16 cellular contexts compared by ENCODE assay signal in genomic region chr17:67124469-67125148, GRCh38.
DNase-seq lines count a peak whose midpoint lies in the region; ATAC-seq and TF ChIP-seq lines count a peak whose summit lies in the region.
"Had no signal": no experiment of that assay in that cellular context is flagged by ENCODE, and none has a peak within 500 bp of the region (broad histone marks: within the 10 kb centered on the region; RNA-seq: fewer than 3 reads in every experiment).

No MANE protein-coding gene starts in this region.

- DNase-seq in activated T-cell treated with anti-CD3 and anti-CD28 coated beads, Interleukin-2, amount 50 U/mL, for 72 hours, result no peak
- no peak for DNase-seq in activated T-cell treated with anti-CD3 and anti-CD28 coated beads for 4 hours
- no peak for DNase-seq in T-helper 17 cell
- DNase-seq in dorsolateral prefrontal cortex, result no peak
- DNase-seq: DMS153, HCEC 1CT, KG1, NCI-H1436 treated with DMSO at 0.1 percent for 48 hours, NCI-H2081 treated with DMSO at 0.1 percent for 48 hours, NCI-H524 treated with DMSO at 0.1 percent for 48 hours, RPMI8226, SIG-M5 had no signal

- H3K9me3 ChIP-seq in T-helper 17 cell (ENCODE audit: control insufficient read depth, low read length, poor library complexity, severe bottlenecking) (no peaks in the 10 kb centered on the region), subcutaneous abdominal adipose tissue (ENCODE audit: control insufficient read depth in 5 of 5, low read length in 5 of 5) (no peaks in the 10 kb centered on the region)

- H3K9me3 Mint-ChIP-seq in activated T-cell treated with anti-CD3 and anti-CD28 coated beads, Interleukin-2, amount 50 U/mL, for 72 hours, result no peaks in the 10 kb centered on the region
- H3K9me3 Mint-ChIP-seq: CD14-positive monocyte had no signal

- no peaks in the 10 kb centered on the region for H3K27me3 Mint-ChIP-seq in activated T-cell treated with anti-CD3 and anti-CD28 coated beads, Interleukin-2, amount 50 U/mL, for 72 hours (ENCODE audit: low read depth)
- no peaks in the 10 kb centered on the region for H3K27me3 Mint-ChIP-seq in T-helper 17 cell

- no peaks in the 10 kb centered on the region for H3K27me3 ChIP-seq in subcutaneous abdominal adipose tissue (ENCODE audit: control insufficient read depth in 5 of 5, insufficient read depth in 4 of 5, low read length in 5 of 5)
- no peaks in the 10 kb centered on the region for H3K27me3 ChIP-seq in dorsolateral prefrontal cortex

- no peak for TF ChIP-seq EP300 in Ishikawa (IDR thresholded peaks at IDR 0.05; ENCODE audit: borderline replicate concordance)

- H3K36me3 ChIP-seq in subcutaneous abdominal adipose tissue (ENCODE audit: control insufficient read depth in 5 of 5, insufficient read depth in 5 of 5, low read length in 5 of 5), result peaks cover 13 to 26% (median 23%) of the 10 kb centered on the region in 5 donors

- no peak overlapping the region for H3K9ac ChIP-seq in subcutaneous abdominal adipose tissue (ENCODE audit: low read length in 5 of 5)

- intact Hi-C loops in dorsolateral prefrontal cortex (cut with DNase I), result no loop called here

- peak overlapping the region; percentile 35 for H3K27ac Mint-ChIP-seq in activated T-cell treated with anti-CD3 and anti-CD28 coated beads, Interleukin-2, amount 50 U/mL, for 72 hours
- H3K27ac Mint-ChIP-seq in T-helper 17 cell, result peak overlapping the region; percentile 24

- peaks cover 3 to 37% (median 12%) of the 10 kb centered on the region in 5 donors for H3K4me1 ChIP-seq in subcutaneous abdominal adipose tissue (ENCODE audit: control insufficient read depth in 5 of 5, insufficient read depth in 5 of 5, low read length in 5 of 5)

- no peak for TF ChIP-seq RAD21 in Ishikawa (IDR thresholded peaks at IDR 0.05; ENCODE audit: low read depth)

- H3K4me3 Mint-ChIP-seq in activated T-cell treated with anti-CD3 and anti-CD28 coated beads, Interleukin-2, amount 50 U/mL, for 72 hours, result no peak overlapping the region
- no peak overlapping the region for H3K4me3 Mint-ChIP-seq in T-helper 17 cell
- H3K4me3 Mint-ChIP-seq: CD14-positive monocyte had no signal

- H3K4me3 ChIP-seq in subcutaneous abdominal adipose tissue (ENCODE audit: low read depth in 1 of 5, low read length in 5 of 5), result no peak overlapping the region
- H3K4me3 ChIP-seq in dorsolateral prefrontal cortex, result no peak overlapping the region

- no peak for TF ChIP-seq CTCF in dorsolateral prefrontal cortex (IDR thresholded peaks at IDR 0.05 in 54 of 56, conservative IDR thresholded peaks at IDR 0.05 in 2 of 56; ENCODE audit: low read depth in 1 of 56, partially characterized antibody in 56 of 56)

- H3K27ac ChIP-seq in subcutaneous abdominal adipose tissue (ENCODE audit: low read depth, low read length), result peak overlapping the region; percentile 60
- no peak overlapping the region for H3K27ac ChIP-seq in dorsolateral prefrontal cortex

- peaks cover 5% of the 10 kb centered on the region for H3K4me1 Mint-ChIP-seq in activated T-cell treated with anti-CD3 and anti-CD28 coated beads, Interleukin-2, amount 50 U/mL, for 72 hours (ENCODE audit: low read depth)
- H3K4me1 Mint-ChIP-seq in T-helper 17 cell, result peaks cover 10% of the 10 kb centered on the region

- ATAC-seq in activated T-cell treated with anti-CD3 and anti-CD28 coated beads, Interleukin-2, amount 50 U/mL, for 72 hours (replicated peaks in 1 of 2), result no peak
- ATAC-seq in T-helper 17 cell, result no peak
- no peak for ATAC-seq in HG03095 (IDR thresholded peaks at IDR 0.05; ENCODE audit: unreplicated experiment)

- H3K36me3 Mint-ChIP-seq in activated T-cell treated with anti-CD3 and anti-CD28 coated beads, Interleukin-2, amount 50 U/mL, for 72 hours (ENCODE audit: insufficient read depth in 2 of 2), result peaks cover 4 to 19% of the 10 kb centered on the region in 2 donors
- peaks cover 6% of the 10 kb centered on the region for H3K36me3 Mint-ChIP-seq in T-helper 17 cell (ENCODE audit: low read depth)

TF ChIP-seq in Ishikawa, 13 proteins besides CTCF, POLR2A, EP300 and RAD21:
- peak; percentile 89; the same call in 1 of the 2 replicates for TF ChIP-seq CEBPB (IDR thresholded peaks at IDR 0.05)
- TF ChIP-seq, protein P1, sequence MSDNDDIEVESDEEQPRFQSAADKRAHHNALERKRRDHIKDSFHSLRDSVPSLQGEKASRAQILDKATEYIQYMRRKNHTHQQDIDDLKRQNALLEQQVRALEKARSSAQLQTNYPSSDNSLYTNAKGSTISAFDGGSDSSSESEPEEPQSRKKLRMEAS (IDR thresholded peaks at IDR 0.05), result no peak
